23 cellular contexts compared by ENCODE assay signal in the genomic region with DNA sequence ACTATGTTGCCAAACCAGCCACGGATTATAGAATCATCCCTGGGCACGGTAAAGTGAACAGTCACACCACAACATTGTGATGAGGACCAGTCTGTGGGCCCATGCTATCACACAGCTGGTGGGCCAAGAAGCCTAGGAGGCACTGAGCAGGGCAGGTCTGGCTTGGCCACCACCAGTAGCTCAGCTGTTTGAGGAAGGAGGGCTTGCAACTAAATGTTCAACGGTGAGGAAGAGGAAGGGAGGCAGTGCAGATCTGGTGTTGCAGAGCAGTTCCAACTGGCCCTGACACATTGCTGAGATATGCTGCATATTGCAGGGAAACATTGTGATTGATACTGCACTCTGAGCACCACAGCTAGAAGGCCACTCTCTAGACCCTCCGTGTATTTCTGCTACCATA.
DNase-seq lines count a peak whose midpoint lies in the region; ATAC-seq and TF ChIP-seq lines count a peak whose summit lies in the region.
"Had no signal": no experiment of that assay in that cellular context is flagged by ENCODE, and none has a peak within 500 bp of the region (broad histone marks: within the 10 kb centered on the region; RNA-seq: fewer than 3 reads in every experiment).

No MANE protein-coding gene starts in this region.

- H3K36me3 ChIP-seq in upper lobe of right lung (no peaks in the 10 kb centered on the region), ovary (no peaks in the 10 kb centered on the region)
- H3K36me3 ChIP-seq: BLaER1 had no signal

- H3K4me1 ChIP-seq in upper lobe of right lung (no peaks in the 10 kb centered on the region), ovary (ENCODE audit: insufficient read depth) (no peaks in the 10 kb centered on the region)
- H3K4me1 ChIP-seq: BLaER1, Caco-2 had no signal

- peaks cover 12% of the 10 kb centered on the region for H3K36me3 Mint-ChIP-seq in endothelial cell (ENCODE audit: low read depth, unreplicated experiment)
- H3K36me3 Mint-ChIP-seq: CD4-positive, alpha-beta memory T cell had no signal

- no peak for TF ChIP-seq EP300 in ovary (IDR thresholded peaks at IDR 0.05)

- DNase-seq in KBM-7 (peak; percentile 16), NB4 (ENCODE audit: low read depth) (peak; percentile 62), SKM-1 treated with dmso at 0.1 percent for 144 hours (lab: John Stamatoyannopoulos, UW; ENCODE audit: unreplicated experiment) (peak; percentile 70), upper lobe of right lung (no peak), ovary (no peak), endothelial cell (ENCODE audit: low spot score) (no peak)
- DNase-seq: Caco-2; CD4-positive, alpha-beta memory T cell; DND-41; H7; NCI-H1092 treated with DMSO at 0.1 percent for 48 hours; NCI-H2029 treated with DMSO at 0.1 percent for 48 hours; NCI-H226; NCI-H510A treated with DMSO at 0.1 percent for 48 hours; NCI-H748 treated with DMSO at 0.1 percent for 48 hours; Right ventricle myocardium superior; T-helper 1 cell had no signal

- no peak overlapping the region for H3K4me3 ChIP-seq in NB4 (ENCODE audit: low read depth, low read length)
- H3K4me3 ChIP-seq in upper lobe of right lung = no peak overlapping the region
- no peak overlapping the region for H3K4me3 ChIP-seq in ovary
- H3K4me3 ChIP-seq: BLaER1, GM12878, SK-N-MC had no signal

- H3K27me3 Mint-ChIP-seq in endothelial cell (ENCODE audit: unreplicated experiment) = peaks cover 7% of the 10 kb centered on the region
- H3K27me3 Mint-ChIP-seq: CD4-positive, alpha-beta memory T cell had no signal

- intact Hi-C loops in upper lobe of right lung (cut with DNase I) (no loop called here), ovary (cut with DNase I) (no loop called here)

- in situ Hi-C loops in KBM-7 (cut with MboI; ENCODE audit: low pct_unique_long_range_greater_than_20kb, low sequenced_read_pairs) = no loop called here

- ATAC-seq in upper lobe of right lung (peak; percentile 28), HG02588 (IDR thresholded peaks at IDR 0.05; ENCODE audit: unreplicated experiment) (no peak)
- ATAC-seq: GM12878, HepG2 had no signal

- H3K27me3 ChIP-seq in upper lobe of right lung (no peaks in the 10 kb centered on the region), ovary (no peaks in the 10 kb centered on the region)
- H3K27me3 ChIP-seq: BLaER1 had no signal

- H3K27ac Mint-ChIP-seq in endothelial cell (ENCODE audit: unreplicated experiment) = no peak overlapping the region
- H3K27ac Mint-ChIP-seq: CD4-positive, alpha-beta memory T cell had no signal

- no peaks in the 10 kb centered on the region for H3K9me3 Mint-ChIP-seq in endothelial cell (ENCODE audit: unreplicated experiment)

- TF ChIP-seq CTCF in NB4 (IDR thresholded peaks at IDR 0.05; ENCODE audit: low read depth, low read length) (no peak), upper lobe of right lung (IDR thresholded peaks at IDR 0.05) (no peak), ovary (IDR thresholded peaks at IDR 0.05) (no peak), endothelial cell (IDR thresholded peaks at IDR 0.05; ENCODE audit: unreplicated experiment) (no peak)

- no peaks in the 10 kb centered on the region for H3K4me1 Mint-ChIP-seq in endothelial cell (ENCODE audit: unreplicated experiment)
- H3K4me1 Mint-ChIP-seq: CD4-positive, alpha-beta memory T cell had no signal

- no peak for TF ChIP-seq POLR2A in NB4 (IDR thresholded peaks at IDR 0.05; ENCODE audit: extremely low read depth, insufficient read length)
- no peak for TF ChIP-seq POLR2A in ovary (IDR thresholded peaks at IDR 0.05)

- no peak overlapping the region for H3K27ac ChIP-seq in upper lobe of right lung
- no peak overlapping the region for H3K27ac ChIP-seq in ovary
- H3K27ac ChIP-seq: BLaER1, KMS-11, SK-N-MC had no signal

- WGBS in ovary, 3 donors = 66 to 83% (median 77%) methylated on average over 4 of the region's 4 CpGs

- H3K9me3 ChIP-seq in upper lobe of right lung = no peaks in the 10 kb centered on the region
- peaks cover 0 to 5% of the 10 kb centered on the region in 2 donors for H3K9me3 ChIP-seq in ovary

- H3K4me3 Mint-ChIP-seq in endothelial cell (ENCODE audit: unreplicated experiment) = no peak overlapping the region
- H3K4me3 Mint-ChIP-seq: CD4-positive, alpha-beta memory T cell had no signal

Comparison
In these comparisons a context has a peak if more than half of its experiments do, and no peak if none do; other contexts are left out.
1. DNase-seq: peak in KBM-7 (single experiment), NB4 (single experiment) and SKM-1 treated with dmso at 0.1 percent for 144 hours (single experiment); none in upper lobe of right lung (single experiment), ovary (0 of 5) and endothelial cell (single experiment).